Comparison of ENCODE assay signal across 8 cellular contexts in the genomic region with DNA sequence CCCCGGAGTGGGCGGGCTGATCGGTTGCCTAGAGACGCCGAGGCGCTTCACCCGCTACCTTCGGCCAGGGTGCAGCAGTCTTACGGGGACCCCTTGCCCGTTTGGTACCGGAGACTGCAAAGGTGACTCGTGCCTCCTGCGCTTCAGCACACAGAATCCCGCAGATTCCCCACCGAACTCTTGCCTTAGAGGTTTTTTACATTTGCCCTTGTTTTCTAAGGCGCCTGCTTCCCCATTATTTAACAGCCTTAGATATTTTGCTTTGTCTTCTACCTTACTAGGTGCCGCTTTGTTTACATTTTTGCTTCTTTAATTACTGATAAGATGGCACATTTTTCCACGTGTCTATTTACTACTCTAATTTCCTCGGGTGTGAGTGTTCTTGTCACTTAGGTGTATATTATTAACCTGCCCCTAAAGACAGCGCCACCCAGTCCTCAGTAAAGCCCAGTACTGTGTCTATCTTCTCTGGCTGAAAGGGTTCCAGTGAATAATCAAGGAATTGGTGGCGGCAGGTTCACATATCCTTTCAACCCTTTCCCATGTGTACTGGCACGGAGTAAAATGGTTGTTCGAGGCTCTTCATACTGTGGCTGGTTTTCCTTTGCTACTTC. TPM values are rescaled to one million over a fixed set of nuclear protein-coding genes. Genes with fewer than 3 reads are reported as not detected.
A peak's percentile ranks its signal among the peaks of the same experiment; 100 is the strongest.
DNase-seq lines count a peak whose midpoint lies in the region; ATAC-seq and TF ChIP-seq lines count a peak whose summit lies in the region.

No MANE protein-coding gene starts in this region.

- H3K4me1 Mint-ChIP-seq in activated CD4-positive, alpha-beta memory T cell treated with anti-CD3 and anti-CD28 coated beads for 36 hours (ENCODE audit: low read depth): peaks cover 29% of the 10 kb centered on the region

- no peaks in the 10 kb centered on the region for H3K9me3 ChIP-seq in cardiac muscle cell (ENCODE audit: low read depth)
- H3K9me3 ChIP-seq in iPS-15b (ENCODE audit: control insufficient read depth, insufficient read depth, low read length): no peaks in the 10 kb centered on the region
- no peaks in the 10 kb centered on the region for H3K9me3 ChIP-seq in spleen

- intact Hi-C loops in Right ventricle myocardium inferior (cut with DNase I): no loop called here
- intact Hi-C loops in activated CD4-positive, alpha-beta memory T cell treated with anti-CD3 and anti-CD28 coated beads for 36 hours (cut with micrococcal nuclease): loop anchor here (1.0 to 2.0 kb wide), 6 partner anchors 66 to 809 kb away; a partner anchor contains a TSS
- intact Hi-C loops in spleen (cut with DNase I; ENCODE audit: low total_unique reads): loop anchor here (5.0 kb wide), 1 partner anchor 236 kb away; a partner anchor contains a TSS

- TF ChIP-seq POLR2A in spleen (IDR thresholded peaks at IDR 0.05): no peak

- H3K4me3 ChIP-seq in cardiac muscle cell (peak overlapping the region; percentile 70), iPS-15b (ENCODE audit: low read depth, low read length) (peak overlapping the region; percentile 76), spleen (peak overlapping the region; percentile 63 to 97 (median 83))

- H3K4me1 ChIP-seq in cardiac muscle cell (ENCODE audit: low read depth): no peaks in the 10 kb centered on the region
- no peaks in the 10 kb centered on the region for H3K4me1 ChIP-seq in iPS-15b (ENCODE audit: control insufficient read depth, insufficient read depth, low read length)
- H3K4me1 ChIP-seq in spleen: peaks cover 6 to 30% (median 18%) of the 10 kb centered on the region in 6 donors

- CTCF ChIA-PET in activated CD4-positive, alpha-beta memory T cell treated with anti-CD3 and anti-CD28 coated beads for 36 hours (lab: Charles Lee): interaction anchor here (0.7 to 1.4 kb wide), 7 partner anchors 10 to 611 kb away, joined by 3 to 7 read pairs (median 4); a partner anchor contains a TSS

- H3K36me3 Mint-ChIP-seq in activated CD4-positive, alpha-beta memory T cell treated with anti-CD3 and anti-CD28 coated beads for 36 hours: peaks cover 2% of the 10 kb centered on the region

- H3K27ac ChIP-seq in cardiac muscle cell (no peak overlapping the region), spleen (peak overlapping the region in 3 of 8 donors; percentile 83 to 87 (median 87))

- peak; percentile 8 for TF ChIP-seq CTCF in cardiac muscle cell (IDR thresholded peaks at IDR 0.05; ENCODE audit: low read depth, low read length)
- no peak for TF ChIP-seq CTCF in spleen (IDR thresholded peaks at IDR 0.05 in 8 of 11, conservative IDR thresholded peaks at IDR 0.05 in 3 of 11)

- DNase-seq in cardiac muscle cell (ENCODE audit: low read depth in 1 of 2, low spot score in 1 of 2) (peak; percentile 4 to 11), Right ventricle myocardium inferior (ENCODE audit: missing footprints) (no peak), spleen (no peak), GM19238 (ENCODE audit: insufficient read length, low spot score) (no peak), 8988T (no peak)
- DNase-seq in activated CD4-positive, alpha-beta memory T cell treated with anti-CD3 and anti-CD28 coated beads for 36 hours: no peak

- 5 to 8% (median 6%) methylated on average over 23 of the region's 23 CpGs for WGBS in spleen, 5 donors

- peak overlapping the region; percentile 96 for H3K4me3 Mint-ChIP-seq in activated CD4-positive, alpha-beta memory T cell treated with anti-CD3 and anti-CD28 coated beads for 36 hours

- no peak overlapping the region for H3K27ac Mint-ChIP-seq in activated CD4-positive, alpha-beta memory T cell treated with anti-CD3 and anti-CD28 coated beads for 36 hours

- ATAC-seq in Right ventricle myocardium inferior (no peak), GM19397 (IDR thresholded peaks at IDR 0.05; ENCODE audit: unreplicated experiment) (no peak)

- no peaks in the 10 kb centered on the region for H3K9me3 Mint-ChIP-seq in activated CD4-positive, alpha-beta memory T cell treated with anti-CD3 and anti-CD28 coated beads for 36 hours

- POLR2A ChIA-PET in activated CD4-positive, alpha-beta memory T cell treated with anti-CD3 and anti-CD28 coated beads for 36 hours (lab: Charles Lee): interaction anchor here (0.9 to 1.8 kb wide), 8 partner anchors 13 to 809 kb away, joined by 3 to 14 read pairs (median 4); a partner anchor contains a TSS

- peaks cover 1% of the 10 kb centered on the region for H3K27me3 Mint-ChIP-seq in activated CD4-positive, alpha-beta memory T cell treated with anti-CD3 and anti-CD28 coated beads for 36 hours

- H3K9ac ChIP-seq in iPS-15b (ENCODE audit: low read depth, low read length): no peak overlapping the region

- H3K36me3 ChIP-seq in cardiac muscle cell: no peaks in the 10 kb centered on the region
- no peaks in the 10 kb centered on the region for H3K36me3 ChIP-seq in iPS-15b (ENCODE audit: control insufficient read depth, insufficient read depth, low read length)
- no peaks in the 10 kb centered on the region for H3K36me3 ChIP-seq in spleen

- H3K27me3 ChIP-seq in cardiac muscle cell (peaks cover 19% of the 10 kb centered on the region), iPS-15b (ENCODE audit: control insufficient read depth, insufficient read depth, low read length) (peaks cover 3% of the 10 kb centered on the region), spleen (replicated peaks in 1 of 7) (peaks cover 0 to 4% (median 0%) of the 10 kb centered on the region in 7 donors)

RNA-seq across cellular contexts. Expression of a gene that starts 0.6 kb away (rescaled TPM):
- 1.7 and 5.6 TPM in 2 replicates for total RNA-seq in cardiac muscle cell
- 2.7 and 4.7 TPM in 2 replicates for polyA plus RNA-seq in cardiac muscle cell
- 1.4 TPM for total RNA-seq in Right ventricle myocardium inferior
- total RNA-seq in activated CD4-positive, alpha-beta memory T cell treated with anti-CD3 and anti-CD28 coated beads for 36 hours: 10 to 100 TPM; 36.1 to 39.4 TPM
- 10 to 100 TPM in 2 of 7 donors, 1 to 10 TPM in 5; 6.5 to 15.1 (median 9.3) TPM for total RNA-seq in spleen
- 1 to 10 TPM; 1.2 to 1.5 (median 1.3) TPM for polyA plus RNA-seq in spleen

Comparison
In these comparisons a context has a peak if more than half of its experiments do, and no peak if none do; other contexts are left out.
1. DNase-seq: peak in cardiac muscle cell (2 of 2); none in Right ventricle myocardium inferior (single experiment), activated CD4-positive, alpha-beta memory T cell treated with anti-CD3 and anti-CD28 coated beads for 36 hours (single experiment), spleen (single experiment), GM19238 (single experiment) and 8988T (single experiment).
2. Peak in every context shown above with its lines, with median percentiles within 50 percentile points of each other: H3K4me3 ChIP-seq.